In the genomic region with DNA sequence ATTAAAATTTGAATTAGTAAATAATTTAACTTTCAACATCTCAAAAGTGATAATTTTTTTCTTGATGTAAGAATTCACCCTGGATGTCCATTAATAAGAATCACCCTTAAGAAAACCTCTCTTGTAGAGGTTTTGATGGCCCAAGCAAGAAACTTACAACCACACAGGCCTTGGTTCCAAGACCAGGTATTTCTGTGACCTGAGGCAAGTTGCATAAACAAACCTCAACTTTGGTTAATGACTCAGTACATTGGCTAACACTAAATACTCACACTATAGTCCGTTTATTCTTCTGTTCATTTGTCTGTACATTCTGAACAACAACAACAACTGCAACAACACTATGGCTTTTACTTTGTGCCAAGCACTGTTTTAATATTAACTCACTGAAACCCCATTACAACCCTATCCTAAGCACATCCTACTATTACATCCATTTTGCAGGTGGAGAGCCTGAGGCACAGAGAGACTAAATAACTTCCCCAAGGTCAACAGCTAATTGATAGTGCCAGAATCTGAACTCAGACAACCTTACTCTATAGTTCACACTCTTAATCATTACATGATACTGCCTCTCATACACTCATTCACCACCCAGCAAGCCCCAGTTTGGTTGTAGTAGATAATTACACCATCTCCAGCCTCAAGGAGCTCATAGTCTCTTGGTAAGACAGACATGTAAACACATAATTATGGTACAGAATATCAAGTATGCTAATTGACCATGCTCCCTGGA, we compare ENCODE assay signal across 14 cellular contexts. TPM values are rescaled to one million over a fixed set of nuclear protein-coding genes. Genes with fewer than 3 reads are reported as not detected.
DNase-seq lines count a peak whose midpoint lies in the region; ATAC-seq, FAIRE-seq and TF ChIP-seq lines count a peak whose summit lies in the region.
"Had no signal": no experiment of that assay in that cellular context is flagged by ENCODE, and none has a peak within 500 bp of the region (broad histone marks: within the 10 kb centered on the region; RNA-seq: fewer than 3 reads in every experiment).

No MANE protein-coding gene starts in this region.

- no peaks in the 10 kb centered on the region for H4K20me1 ChIP-seq in GM23248 (ENCODE audit: insufficient read depth)
- H4K20me1 ChIP-seq in PC-3 (ENCODE audit: low read length), result no peaks in the 10 kb centered on the region
- no peaks in the 10 kb centered on the region for H4K20me1 ChIP-seq in endothelial cell of umbilical vein (replicated peaks; ENCODE audit: control insufficient read depth, extremely low read depth, insufficient read depth, low read length)

- H3K9me3 ChIP-seq in GM23248 (ENCODE audit: low read depth) (no peaks in the 10 kb centered on the region), PC-3 (ENCODE audit: low read length) (no peaks in the 10 kb centered on the region), endothelial cell of umbilical vein (replicated peaks; ENCODE audit: control insufficient read depth, insufficient read depth, low read length) (no peaks in the 10 kb centered on the region), vagina (no peaks in the 10 kb centered on the region)
- H3K9me3 ChIP-seq: MG63 had no signal

- no peaks in the 10 kb centered on the region for H3K36me3 ChIP-seq in GM23248 (ENCODE audit: low read depth)
- no peaks in the 10 kb centered on the region for H3K36me3 ChIP-seq in PC-3 (ENCODE audit: low read depth, low read length)
- H3K36me3 ChIP-seq in endothelial cell of umbilical vein (ENCODE audit: control insufficient read depth in 2 of 2, extremely low read depth in 1 of 2, insufficient read depth in 2 of 2, low read length in 2 of 2), result no peaks in the 10 kb centered on the region
- H3K36me3 ChIP-seq in vagina, result no peaks in the 10 kb centered on the region
- H3K36me3 ChIP-seq: MG63 had no signal

- DNase-seq in GM23248 (peak; percentile 59), PC-3 (peak; percentile 96), endothelial cell of umbilical vein (ENCODE audit: low read depth, low spot score) (no peak), renal cortical epithelial cell (ENCODE audit: low read depth) (peak; percentile 97), vagina (ENCODE audit: extremely low spot score in 2 of 2) (no peak), GOT3 (lab: John Stamatoyannopoulos, UW) (no peak)
- DNase-seq: activated CD4-positive, alpha-beta T cell treated with anti-CD3 and anti-CD28 coated beads, Interleukin-2, amount 50 U/mL, for 48 hours; aorta; CD4-positive, CD25-positive, alpha-beta regulatory T cell; kidney; MG63; NCI-H2171 had no signal

- peaks cover 40% of the 10 kb centered on the region for H3K4me1 ChIP-seq in GM23248 (ENCODE audit: insufficient read depth)
- peaks cover 57% of the 10 kb centered on the region for H3K4me1 ChIP-seq in PC-3 (ENCODE audit: insufficient read depth, low read length)
- peaks cover 19% of the 10 kb centered on the region for H3K4me1 ChIP-seq in endothelial cell of umbilical vein (ENCODE audit: control insufficient read depth, extremely low read depth, insufficient read depth, low read length)
- H3K4me1 ChIP-seq in vagina, result peaks cover 8% of the 10 kb centered on the region

- dilution Hi-C loops in endothelial cell of umbilical vein (cut with MboI; ENCODE audit: extremely low pct_ligation_motif_present, low sequenced_read_pairs), result no loop called here

- in situ Hi-C loops in GM23248 (cut with MboI), result no loop called here

- H3F3A ChIP-seq in GM23248 (ENCODE audit: insufficient read depth) (peaks cover 37% of the 10 kb centered on the region), PC-3 (ENCODE audit: low read length, unreplicated experiment) (no peaks in the 10 kb centered on the region)

- TF ChIP-seq CTCF in PC-3 (conservative IDR thresholded peaks at IDR 0.05; ENCODE audit: low read depth, low read length) (no peak), endothelial cell of umbilical vein (IDR thresholded peaks at IDR 0.05; ENCODE audit: extremely low read depth in 1 of 2, insufficient read depth in 1 of 2, low read depth in 1 of 2, low read length in 2 of 2) (no peak), vagina (IDR thresholded peaks at IDR 0.05) (no peak)

- BruUV-seq in PC-3 (replicated peaks; lab: Mats Ljungman, UMichigan) (no TSS peak), endothelial cell of umbilical vein (replicated peaks; lab: Mats Ljungman, UMichigan) (no TSS peak)

- H3K9me1 ChIP-seq in endothelial cell of umbilical vein (replicated peaks; ENCODE audit: control insufficient read depth, extremely low read depth, insufficient read depth, low read length), result no peaks in the 10 kb centered on the region

- intact Hi-C loops in PC-3 (cut with micrococcal nuclease), result no loop called here
- intact Hi-C loops in endothelial cell of umbilical vein (cut with micrococcal nuclease), result no loop called here
- intact Hi-C loops in vagina (cut with DNase I), result no loop called here

- FAIRE-seq in endothelial cell of umbilical vein (lab: Jason Lieb, UNC), result no peak
- FAIRE-seq: GM19239 had no signal

- H3K9me2 ChIP-seq in GM23248 (ENCODE audit: insufficient read depth), result no peaks in the 10 kb centered on the region
- H3K9me2 ChIP-seq in PC-3 (replicated peaks; ENCODE audit: low read length), result no peaks in the 10 kb centered on the region

- TF ChIP-seq POLR2A in endothelial cell of umbilical vein (IDR thresholded peaks at IDR 0.05; ENCODE audit: low read depth, low read length) (no peak), vagina (IDR thresholded peaks at IDR 0.05) (no peak)

- no peaks in the 10 kb centered on the region for H3K27me3 ChIP-seq in GM23248 (replicated peaks; ENCODE audit: insufficient read depth)
- no peaks in the 10 kb centered on the region for H3K27me3 ChIP-seq in PC-3 (ENCODE audit: low read length)
- H3K27me3 ChIP-seq in endothelial cell of umbilical vein (ENCODE audit: control insufficient read depth in 2 of 2, insufficient read depth in 2 of 2, low read length in 2 of 2), result no peaks in the 10 kb centered on the region
- no peaks in the 10 kb centered on the region for H3K27me3 ChIP-seq in vagina
- H3K27me3 ChIP-seq: MG63 had no signal

- CTCF ChIA-PET in PC-3 (lab: Charles Lee), result interaction anchor here (0.8 kb wide), 1 partner anchor 144 kb away, joined by 3 read pairs; no protein-coding TSS in a partner anchor
- CTCF ChIA-PET in endothelial cell of umbilical vein (lab: Charles Lee), result interaction anchor here (0.9 to 2.0 kb wide), 3 partner anchors 41 to 70 kb away, joined by 3 to 8 read pairs (median 3); no protein-coding TSS in a partner anchor

- no peak overlapping the region for H3K4me3 ChIP-seq in GM23248
- H3K4me3 ChIP-seq in PC-3 (ENCODE audit: low read length), result no peak overlapping the region; the same call in 1 of the 2 replicates
- H3K4me3 ChIP-seq in endothelial cell of umbilical vein (replicated peaks in 1 of 3; ENCODE audit: insufficient read depth in 1 of 3, low read depth in 1 of 3, low read length in 3 of 3), result no peak overlapping the region
- H3K4me3 ChIP-seq in vagina, result no peak overlapping the region
- H3K4me3 ChIP-seq: MG63 had no signal

- H3K79me2 ChIP-seq in GM23248 (ENCODE audit: insufficient read depth), result no peaks in the 10 kb centered on the region
- H3K79me2 ChIP-seq in PC-3 (ENCODE audit: low read length), result no peaks in the 10 kb centered on the region
- no peaks in the 10 kb centered on the region for H3K79me2 ChIP-seq in endothelial cell of umbilical vein (ENCODE audit: control insufficient read depth, insufficient read depth, low read length)

- H3K9ac ChIP-seq in GM23248, result no peak overlapping the region
- no peak overlapping the region for H3K9ac ChIP-seq in PC-3 (ENCODE audit: low read length)
- H3K9ac ChIP-seq in endothelial cell of umbilical vein (replicated peaks; ENCODE audit: extremely low read depth, insufficient read depth, low read length), result no peak overlapping the region

- H2AFZ ChIP-seq in GM23248, result no peak overlapping the region
- H2AFZ ChIP-seq in PC-3 (ENCODE audit: low read length), result no peak overlapping the region
- H2AFZ ChIP-seq in endothelial cell of umbilical vein (ENCODE audit: low read depth, low read length), result peak overlapping the region; percentile 19

- peak; percentile 41 for ATAC-seq in PC-3
- ATAC-seq in GM21723 (IDR thresholded peaks at IDR 0.05; ENCODE audit: unreplicated experiment), result no peak

- H3K4me2 ChIP-seq in GM23248 (ENCODE audit: unreplicated experiment) (no peak overlapping the region), PC-3 (ENCODE audit: low read length) (peak overlapping the region; percentile 59), endothelial cell of umbilical vein (ENCODE audit: insufficient read depth, low read length) (no peak overlapping the region)

- 19 to 47% methylated on average over 1 of the region's 1 CpG for WGBS in GM23248 (ENCODE audit: low coverage in 1 of 2, low lambda C conversion rate in 2 of 2, missing lambda C conversion rate in 2 of 2), 2 experiments

- H3K27ac ChIP-seq in GM23248 (no peak overlapping the region), PC-3 (ENCODE audit: low read length) (peak overlapping the region; percentile 28), endothelial cell of umbilical vein (ENCODE audit: insufficient read depth, low read depth, low read length) (no peak overlapping the region), vagina (no peak overlapping the region)

- POLR2A ChIA-PET in PC-3 (lab: Charles Lee; ENCODE audit: unreplicated experiment), result no interaction called here
- POLR2A ChIA-PET in endothelial cell of umbilical vein (lab: Charles Lee), result no interaction called here

TF ChIP-seq in endothelial cell of umbilical vein, 7 proteins besides CTCF, POLR2A, EP300 and RAD21 (continues in another document):
- TF ChIP-seq MYC (IDR thresholded peaks at IDR 0.05; ENCODE audit: low read depth, low read length), result no peak
- TF ChIP-seq, protein P1, sequence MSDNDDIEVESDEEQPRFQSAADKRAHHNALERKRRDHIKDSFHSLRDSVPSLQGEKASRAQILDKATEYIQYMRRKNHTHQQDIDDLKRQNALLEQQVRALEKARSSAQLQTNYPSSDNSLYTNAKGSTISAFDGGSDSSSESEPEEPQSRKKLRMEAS (IDR thresholded peaks at IDR 0.05; ENCODE audit: insufficient read depth, insufficient read length), result no peak
- TF ChIP-seq FOS (IDR thresholded peaks at IDR 0.05; ENCODE audit: borderline replicate concordance, insufficient read depth, low read length), result no peak
- TF ChIP-seq EZH2 (IDR thresholded peaks at IDR 0.05; ENCODE audit: borderline replicate concordance, low read depth, low read length, severe bottlenecking), result no peak

RNA-seq across cellular contexts. Expression of gene ANK3, which starts 6.6 kb away (rescaled TPM):
- total RNA-seq in GM23248 (2014; rRNA removed; shearing (Covaris generic)), result 0.54 TPM in 1 of 2 replicates, not detected in the other
- polyA plus RNA-seq in GM23248 (2016; fragmentation: Nextera tagmentation; extraction: Ambion mirVana) (0.14 and 0.75 TPM in 2 replicates), endothelial cell of umbilical vein (0.67 and 0.88 TPM in 2 replicates)
- total RNA-seq in PC-3 (2014; rRNA removed) (29.5 and 33.6 TPM in 2 replicates), endothelial cell of umbilical vein (5.4 and 8.5 TPM in 2 replicates), renal cortical epithelial cell (18.8 and 68.6 TPM in 2 replicates), vagina (65.3 TPM)
- 2.3 TPM in 2 replicates for polyA plus RNA-seq in endothelial cell of umbilical vein (2011; cell fraction: cytosol; rRNA removed)
- polyA plus RNA-seq in endothelial cell of umbilical vein (2011; cell fraction: nucleus; rRNA removed), result 4.2 and 5.1 TPM in 2 replicates
- polyA plus RNA-seq in endothelial cell of umbilical vein (2012), result 4.6 and 5.7 TPM in 2 replicates
- polyA minus RNA-seq in endothelial cell of umbilical vein, result 6.1 and 11.5 TPM in 2 replicates
- polyA minus RNA-seq in endothelial cell of umbilical vein (2011; cell fraction: cytosol; rRNA and poly(A)+ RNA removed), result 5.5 TPM
- polyA minus RNA-seq in endothelial cell of umbilical vein (2011; cell fraction: nucleus; rRNA and poly(A)+ RNA removed), result 11.9 and 19.9 TPM in 2 replicates

Comparison
In these comparisons a context has a peak if more than half of its experiments do, and no peak if none do; other contexts are left out.
1. DNase-seq: peak in GM23248 (single experiment), PC-3 (single experiment) and renal cortical epithelial cell (single experiment); none in endothelial cell of umbilical vein (single experiment), vagina (0 of 2) and GOT3 (single experiment).